In genomic region chr4:153532636-153533035, GRCh38 we compare ENCODE assay signal across 27 cellular contexts.
DNase-seq lines count a peak whose midpoint lies in the region; ATAC-seq and TF ChIP-seq lines count a peak whose summit lies in the region.
"Had no signal": no experiment of that assay in that cellular context is flagged by ENCODE, and none has a peak within 500 bp of the region (broad histone marks: within the 10 kb centered on the region; RNA-seq: fewer than 3 reads in every experiment).

No MANE protein-coding gene starts in this region.

- H3K9me3 ChIP-seq in CD4-positive, alpha-beta memory T cell (ENCODE audit: control insufficient read depth in 1 of 2, low read length in 2 of 2): no peaks in the 10 kb centered on the region
- H3K9me3 ChIP-seq in neutrophil: no peaks in the 10 kb centered on the region
- no peaks in the 10 kb centered on the region for H3K9me3 ChIP-seq in spleen
- H3K9me3 ChIP-seq: heart left ventricle, ovary, transverse colon had no signal

- DNase-seq in activated CD4-positive, alpha-beta T cell treated with anti-CD3 and anti-CD28 coated beads for 36 hours: no peak
- DNase-seq in activated CD4-positive, alpha-beta T cell treated with anti-CD3 and anti-CD28 coated beads for 4 hours: no peak
- no peak for DNase-seq in CD4-positive, alpha-beta memory T cell
- DNase-seq in effector memory CD8-positive, alpha-beta T cell: no peak
- no peak for DNase-seq in A172 (ENCODE audit: low spot score)
- no peak for DNase-seq in spleen
- DNase-seq in AG20443 (ENCODE audit: low spot score): no peak
- DNase-seq: activated CD4-positive, alpha-beta T cell treated with anti-CD3 and anti-CD28 coated beads for 1 hour; activated CD8-positive, alpha-beta memory T cell treated with anti-CD3 and anti-CD28 coated beads for 24 hours; activated gamma-delta T cell; central memory CD4-positive, alpha-beta T cell; EL; endodermal cell; heart left ventricle; kidney; nephron progenitor cell; ovary; SHP77; stimulated activated CD8-positive, alpha-beta memory T cell treated with anti-CD3 and anti-CD28 coated beads, Interleukin-4, amount 100 ng/mL, for 48 hours; transverse colon had no signal

- H3K4me3 ChIP-seq in CD4-positive, alpha-beta memory T cell (ENCODE audit: low read length in 2 of 2): no peak overlapping the region
- H3K4me3 ChIP-seq in neutrophil (ENCODE audit: low read depth in 1 of 2, low read length in 1 of 2) (no peak overlapping the region), spleen (no peak overlapping the region)
- H3K4me3 ChIP-seq: heart left ventricle, lung, ovary, skin epidermis, transverse colon had no signal

- no peak for ATAC-seq in activated CD4-positive, alpha-beta T cell treated with anti-CD3 and anti-CD28 coated beads for 36 hours
- no peak for ATAC-seq in effector memory CD8-positive, alpha-beta T cell (replicated peaks)
- ATAC-seq: HCT116, heart left ventricle, Panc1 had no signal

- peaks cover 97% of the 10 kb centered on the region for H3K4me1 ChIP-seq in CD4-positive, alpha-beta memory T cell (ENCODE audit: insufficient read depth, low read length)
- peaks cover 64 to 94% of the 10 kb centered on the region in 2 experiments for H3K4me1 ChIP-seq in neutrophil (ENCODE audit: control insufficient read depth in 1 of 2, insufficient read depth in 1 of 2, low read depth in 1 of 2, low read length in 1 of 2)
- peaks cover 53 to 100% (median 94%) of the 10 kb centered on the region in 6 donors for H3K4me1 ChIP-seq in spleen

- no peaks in the 10 kb centered on the region for H3K27me3 ChIP-seq in CD4-positive, alpha-beta memory T cell (ENCODE audit: insufficient read depth, low read length)
- no peaks in the 10 kb centered on the region for H3K27me3 ChIP-seq in neutrophil
- H3K27me3 ChIP-seq in spleen (replicated peaks in 1 of 7): no peaks in the 10 kb centered on the region
- H3K27me3 ChIP-seq: heart left ventricle, ovary, transverse colon had no signal

- H3K9me3 Mint-ChIP-seq in activated CD4-positive, alpha-beta T cell treated with anti-CD3 and anti-CD28 coated beads for 36 hours (ENCODE audit: low read depth): no peaks in the 10 kb centered on the region
- no peaks in the 10 kb centered on the region for H3K9me3 Mint-ChIP-seq in CD4-positive, alpha-beta memory T cell
- H3K9me3 Mint-ChIP-seq in effector memory CD8-positive, alpha-beta T cell: no peaks in the 10 kb centered on the region
- H3K9me3 Mint-ChIP-seq: dendritic cell treated with granulocyte-macrophage colony-stimulating factor and Interleukin-4, amounts not matched to agents 40 ng/mL and 50 ng/mL, for 4 days; endodermal cell; nephron progenitor cell had no signal

- intact Hi-C loops in activated CD4-positive, alpha-beta T cell treated with anti-CD3 and anti-CD28 coated beads for 36 hours (cut with DNase I, micrococcal nuclease): no loop called here
- intact Hi-C loops in CD4-positive, alpha-beta memory T cell (cut with micrococcal nuclease): no loop called here
- intact Hi-C loops in spleen (cut with DNase I; ENCODE audit: low total_unique reads): no loop called here

- POLR2A ChIA-PET in activated CD4-positive, alpha-beta T cell treated with anti-CD3 and anti-CD28 coated beads for 36 hours (lab: Charles Lee): interaction anchor here (0.6 kb wide), 1 partner anchor 50 kb away, joined by 3 read pairs; no protein-coding TSS in a partner anchor
- POLR2A ChIA-PET in CD4-positive, alpha-beta memory T cell (lab: Charles Lee; ENCODE audit: partially characterized antibody): interaction anchor here (1.0 to 7.3 kb wide), 6 partner anchors 9 to 99 kb away, joined by 3 to 43 read pairs (median 10); partner anchors contain the start of gene TMEM131L

- H3K27ac ChIP-seq in CD4-positive, alpha-beta memory T cell (ENCODE audit: low read depth, low read length): no peak overlapping the region
- H3K27ac ChIP-seq in neutrophil: peak overlapping the region; percentile 82
- peak overlapping the region in 4 of 8 donors; percentile 76 to 86 (median 80) for H3K27ac ChIP-seq in spleen
- H3K27ac ChIP-seq: 22Rv1, ovary, transverse colon had no signal

- TF ChIP-seq CTCF in neutrophil (IDR thresholded peaks at IDR 0.05) (no peak), spleen (IDR thresholded peaks at IDR 0.05 in 8 of 11, conservative IDR thresholded peaks at IDR 0.05 in 3 of 11) (no peak)

- no peak for TF ChIP-seq POLR2A in spleen (IDR thresholded peaks at IDR 0.05)

- WGBS in spleen, 5 donors: 79 to 88% (median 86%) methylated on average over 6 of the region's 6 CpGs

- H3K4me1 Mint-ChIP-seq in activated CD4-positive, alpha-beta T cell treated with anti-CD3 and anti-CD28 coated beads for 36 hours: peaks cover 93% of the 10 kb centered on the region
- peaks cover 72 to 98% (median 88%) of the 10 kb centered on the region in 4 donors for H3K4me1 Mint-ChIP-seq in CD4-positive, alpha-beta memory T cell
- peaks cover 61 to 77% of the 10 kb centered on the region in 2 donors for H3K4me1 Mint-ChIP-seq in effector memory CD8-positive, alpha-beta T cell (ENCODE audit: low read depth in 2 of 2)

- CTCF ChIA-PET in activated CD4-positive, alpha-beta T cell treated with anti-CD3 and anti-CD28 coated beads for 36 hours (lab: Charles Lee): interaction anchor here (1.3 to 3.5 kb wide), 6 partner anchors 8 to 187 kb away, joined by 3 to 31 read pairs (median 6); no protein-coding TSS in a partner anchor
- CTCF ChIA-PET in CD4-positive, alpha-beta memory T cell (lab: Charles Lee; ENCODE audit: partially characterized antibody): interaction anchor here (1.1 to 7.3 kb wide), 5 partner anchors 12 to 100 kb away, joined by 3 to 46 read pairs (median 11); no protein-coding TSS in a partner anchor

- peaks cover 22% of the 10 kb centered on the region for H3K36me3 Mint-ChIP-seq in activated CD4-positive, alpha-beta T cell treated with anti-CD3 and anti-CD28 coated beads for 36 hours (ENCODE audit: low read depth)
- peaks cover 15 to 20% of the 10 kb centered on the region in 2 donors for H3K36me3 Mint-ChIP-seq in CD4-positive, alpha-beta memory T cell
- H3K36me3 Mint-ChIP-seq in effector memory CD8-positive, alpha-beta T cell (ENCODE audit: insufficient read depth): peaks cover 22% of the 10 kb centered on the region

- H3K27me3 Mint-ChIP-seq in activated CD4-positive, alpha-beta T cell treated with anti-CD3 and anti-CD28 coated beads for 36 hours: no peaks in the 10 kb centered on the region
- H3K27me3 Mint-ChIP-seq in CD4-positive, alpha-beta memory T cell: no peaks in the 10 kb centered on the region
- H3K27me3 Mint-ChIP-seq in effector memory CD8-positive, alpha-beta T cell: no peaks in the 10 kb centered on the region
- H3K27me3 Mint-ChIP-seq: dendritic cell treated with granulocyte-macrophage colony-stimulating factor and Interleukin-4, amounts not matched to agents 40 ng/mL and 50 ng/mL, for 4 days had no signal

- peak overlapping the region; percentile 59 for H3K27ac Mint-ChIP-seq in activated CD4-positive, alpha-beta T cell treated with anti-CD3 and anti-CD28 coated beads for 36 hours
- peak overlapping the region in 4 of 7 donors; percentile 25 to 90 (median 58) for H3K27ac Mint-ChIP-seq in CD4-positive, alpha-beta memory T cell
- peak overlapping the region; percentile 88 to 98 for H3K27ac Mint-ChIP-seq in effector memory CD8-positive, alpha-beta T cell
- H3K27ac Mint-ChIP-seq: dendritic cell treated with granulocyte-macrophage colony-stimulating factor and Interleukin-4, amounts not matched to agents 40 ng/mL and 50 ng/mL, for 4 days; endodermal cell; nephron progenitor cell had no signal

- no peak overlapping the region for H3K4me3 Mint-ChIP-seq in activated CD4-positive, alpha-beta T cell treated with anti-CD3 and anti-CD28 coated beads for 36 hours
- no peak overlapping the region for H3K4me3 Mint-ChIP-seq in CD4-positive, alpha-beta memory T cell
- no peak overlapping the region for H3K4me3 Mint-ChIP-seq in effector memory CD8-positive, alpha-beta T cell
- H3K4me3 Mint-ChIP-seq: dendritic cell treated with granulocyte-macrophage colony-stimulating factor and Interleukin-4, amounts not matched to agents 40 ng/mL and 50 ng/mL, for 4 days; endodermal cell; nephron progenitor cell had no signal

- H3K36me3 ChIP-seq in CD4-positive, alpha-beta memory T cell (ENCODE audit: insufficient read depth, low read length): no peaks in the 10 kb centered on the region
- H3K36me3 ChIP-seq in neutrophil (peaks cover 4% of the 10 kb centered on the region), spleen (peaks cover 0 to 20% (median 0%) of the 10 kb centered on the region in 6 donors)
- H3K36me3 ChIP-seq: heart left ventricle, ovary, transverse colon had no signal
